ENCODE assay signal across 8 cellular contexts in genomic region chr6:136791296-136792065, GRCh38.
DNase-seq lines count a peak whose midpoint lies in the region; ATAC-seq lines count a peak whose summit lies in the region.

No MANE protein-coding gene starts in this region.

- H3K4me1 Mint-ChIP-seq in memory B cell = peaks cover 22% of the 10 kb centered on the region

- no peaks in the 10 kb centered on the region for H3K9me3 Mint-ChIP-seq in memory B cell

- peaks cover 8% of the 10 kb centered on the region for H3K36me3 Mint-ChIP-seq in memory B cell

- H3K27me3 Mint-ChIP-seq in memory B cell = no peaks in the 10 kb centered on the region

- peak overlapping the region; percentile 93 for H3K4me3 Mint-ChIP-seq in memory B cell

- ATAC-seq in HG02884 (IDR thresholded peaks at IDR 0.05; ENCODE audit: unreplicated experiment) = peak; percentile 32
- ATAC-seq in memory B cell (ENCODE audit: low read depth) = peak; percentile 40

- H3K27ac Mint-ChIP-seq in memory B cell = peak overlapping the region; percentile 99

- peak; percentile 69 for DNase-seq in SIG-M5 treated with dmso at 0.1 percent for 504 hours (lab: John Stamatoyannopoulos, UW; ENCODE audit: unreplicated experiment)
- DNase-seq in SIG-M5 (lab: John Stamatoyannopoulos, UW) = no peak
- peak; percentile 24 for DNase-seq in NCI-H226
- DNase-seq in activated CD4-positive, alpha-beta T cell treated with anti-CD3 and anti-CD28 coated beads, Interleukin-2, amount 50 U/mL, for 4 hours = peak; percentile 39 to 49
- DNase-seq in ecto neural progenitor cell (ENCODE audit: low spot score) = peak; percentile 52
- peak; percentile 48 to 63 for DNase-seq in memory B cell (ENCODE audit: low spot score in 2 of 2)
- peak; percentile 19 for DNase-seq in stimulated activated CD8-positive, alpha-beta memory T cell treated with anti-CD3 and anti-CD28 coated beads, Interleukin-15, amount 100 ng/mL, for 1 hour (ENCODE audit: low read depth)
